ENCODE assay signal across 19 cellular contexts in the genomic region with DNA sequence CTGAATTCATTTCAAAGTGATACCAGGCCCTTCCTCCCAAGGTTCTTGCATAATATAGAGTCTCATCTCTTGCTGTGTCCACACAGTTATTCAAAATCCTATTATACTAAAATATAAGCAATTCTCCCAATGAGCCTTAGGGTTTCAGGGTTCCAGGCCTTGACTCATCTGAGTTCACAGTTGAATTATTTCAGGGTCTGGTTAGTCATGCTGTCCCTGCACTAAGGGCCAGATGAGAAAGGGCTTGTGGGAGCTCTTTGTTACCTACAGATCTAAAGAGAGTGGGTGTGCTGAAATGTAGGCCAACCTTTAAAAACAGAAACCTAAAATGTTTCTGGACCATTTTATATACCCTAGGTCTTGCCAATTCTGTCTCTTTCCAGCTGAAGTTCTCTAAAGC.
DNase-seq lines count a peak whose midpoint lies in the region; ATAC-seq, FAIRE-seq and TF ChIP-seq lines count a peak whose summit lies in the region.
"Had no signal": no experiment of that assay in that cellular context is flagged by ENCODE, and none has a peak within 500 bp of the region (broad histone marks: within the 10 kb centered on the region; RNA-seq: fewer than 3 reads in every experiment).

No MANE protein-coding gene starts in this region.

- H3K36me3 Mint-ChIP-seq in immature natural killer cell: peaks cover 0 to 3% (median 0%) of the 10 kb centered on the region in 3 donors

- no peaks in the 10 kb centered on the region for H3K4me1 Mint-ChIP-seq in immature natural killer cell

- H3K9me3 ChIP-seq in neuron (ENCODE audit: low read length): no peaks in the 10 kb centered on the region
- H3K9me3 ChIP-seq: Caco-2, HAP-1 had no signal

- H3K4me1 ChIP-seq in neuron (ENCODE audit: insufficient read depth, low read length): peaks cover 5% of the 10 kb centered on the region
- H3K4me1 ChIP-seq: Caco-2, HAP-1 had no signal

- H3K27me3 Mint-ChIP-seq in immature natural killer cell (ENCODE audit: low read depth in 3 of 3): peaks cover 0 to 2% (median 2%) of the 10 kb centered on the region in 3 donors
- H3K27me3 Mint-ChIP-seq: CD4-positive, alpha-beta T cell had no signal

- H3K4me3 Mint-ChIP-seq in immature natural killer cell: no peak overlapping the region
- H3K4me3 Mint-ChIP-seq: CD4-positive, alpha-beta T cell had no signal

- TF ChIP-seq CTCF in choroid plexus epithelial cell (conservative IDR thresholded peaks at IDR 0.05; ENCODE audit: low read depth, low read length): no peak

- H3K9me3 Mint-ChIP-seq in immature natural killer cell: peaks cover 2 to 39% (median 13%) of the 10 kb centered on the region in 6 donors

- no peaks in the 10 kb centered on the region for H3K27me3 ChIP-seq in neuron (ENCODE audit: insufficient read depth, low read length)

- peak overlapping the region; percentile 44 for H3K27ac ChIP-seq in temporal lobe (ENCODE audit: low read depth, low read length)
- H3K27ac ChIP-seq: C4-2B had no signal

- ATAC-seq in HG03460 (IDR thresholded peaks at IDR 0.05; ENCODE audit: unreplicated experiment): no peak

- H3K36me3 ChIP-seq in neuron (ENCODE audit: insufficient read depth, low read length): no peaks in the 10 kb centered on the region
- H3K36me3 ChIP-seq: HAP-1 had no signal

- DNase-seq in choroid plexus epithelial cell (ENCODE audit: low read depth): peak; percentile 0
- peak; percentile 30 for DNase-seq in kidney tubule cell (ENCODE audit: low spot score)
- DNase-seq in central memory CD4-positive, alpha-beta T cell: no peak
- DNase-seq in urothelium cell line (ENCODE audit: low spot score): no peak
- DNase-seq in immature natural killer cell: no peak
- DNase-seq: ACHN; AML-193; Caco-2; CD4-positive, alpha-beta T cell had no signal

- H3K27ac Mint-ChIP-seq in immature natural killer cell: no peak overlapping the region
- H3K27ac Mint-ChIP-seq: CD4-positive, alpha-beta T cell had no signal

- H3K4me3 ChIP-seq in choroid plexus epithelial cell (ENCODE audit: low read depth, low read length) (no peak overlapping the region), neuron (ENCODE audit: low read length) (no peak overlapping the region)
- H3K4me3 ChIP-seq: HAP-1 had no signal

- H2AFZ ChIP-seq in neuron (ENCODE audit: low read depth, low read length): peak overlapping the region; percentile 1

- no peak for FAIRE-seq in urothelium cell line (lab: Jason Lieb, UNC)
- FAIRE-seq: A204.1, D721Med, G401.6, GM12891, GM19239 had no signal

Comparison
In these comparisons a context has a peak if more than half of its experiments do, and no peak if none do; other contexts are left out.
1. DNase-seq: peak in choroid plexus epithelial cell (single experiment) and kidney tubule cell (single experiment); none in central memory CD4-positive, alpha-beta T cell (single experiment), urothelium cell line (single experiment) and immature natural killer cell (0 of 3).